17 cellular contexts compared by ENCODE assay signal in genomic region chr6:13688692-13689196, GRCh38. TPM values are rescaled to one million over a fixed set of nuclear protein-coding genes. Genes with fewer than 3 reads are reported as not detected.
DNase-seq lines count a peak whose midpoint lies in the region; ATAC-seq and TF ChIP-seq lines count a peak whose summit lies in the region.
"Had no signal": no experiment of that assay in that cellular context is flagged by ENCODE, and none has a peak within 500 bp of the region (broad histone marks: within the 10 kb centered on the region; RNA-seq: fewer than 3 reads in every experiment).

No MANE protein-coding gene starts in this region.

- H3K9me3 Mint-ChIP-seq in activated CD4-positive, alpha-beta memory T cell treated with anti-CD3 and anti-CD28 coated beads for 36 hours: no peaks in the 10 kb centered on the region
- no peaks in the 10 kb centered on the region for H3K9me3 Mint-ChIP-seq in activated CD4-positive, alpha-beta memory T cell treated with anti-CD3 and anti-CD28 coated beads, Interleukin-2, amount 10 ng/mL, durations not matched to agents 7 days and 5 days
- peaks cover 5% of the 10 kb centered on the region for H3K9me3 Mint-ChIP-seq in activated naive CD8-positive, alpha-beta T cell treated with anti-CD3 and anti-CD28 coated beads for 36 hours
- no peaks in the 10 kb centered on the region for H3K9me3 Mint-ChIP-seq in natural killer cell treated with Interleukin-12 subunit alpha and Interleukin-12 subunit beta and Interleukin-15 and Interleukin-18, amount 100 ng/mL, for 72 hours

- no peak for DNase-seq in activated CD4-positive, alpha-beta memory T cell treated with anti-CD3 and anti-CD28 coated beads for 36 hours
- no peak for DNase-seq in activated CD4-positive, alpha-beta memory T cell treated with anti-CD3 and anti-CD28 coated beads, Interleukin-2, amount 10 ng/mL, durations not matched to agents 7 days and 5 days
- DNase-seq in HEK293T (ENCODE audit: extremely low spot score): no peak
- no peak for DNase-seq in activated naive CD8-positive, alpha-beta T cell treated with anti-CD3 and anti-CD28 coated beads for 36 hours
- DNase-seq in natural killer cell treated with Interleukin-12 subunit alpha and Interleukin-12 subunit beta and Interleukin-15 and Interleukin-18, amount 100 ng/mL, for 72 hours (ENCODE audit: low spot score): no peak
- no peak for DNase-seq in NCI-H2081 (lab: John Stamatoyannopoulos, UW)
- DNase-seq: DND-41; effector CD8-positive, alpha-beta T cell; glutamatergic neuron; left ventricle myocardium inferior; NCI-H446 treated with DMSO at 0.1 percent for 48 hours; occipital lobe; stimulated activated CD4-positive, alpha-beta T cell treated with anti-CD3 and anti-CD28 coated beads, Interleukin-15, amount 100 ng/mL, for 24 hours; SW 1271; upper lobe of left lung had no signal

- H3K4me3 Mint-ChIP-seq in activated CD4-positive, alpha-beta memory T cell treated with anti-CD3 and anti-CD28 coated beads for 36 hours: no peak overlapping the region
- H3K4me3 Mint-ChIP-seq in activated CD4-positive, alpha-beta memory T cell treated with anti-CD3 and anti-CD28 coated beads, Interleukin-2, amount 10 ng/mL, durations not matched to agents 7 days and 5 days: no peak overlapping the region
- H3K4me3 Mint-ChIP-seq in activated naive CD8-positive, alpha-beta T cell treated with anti-CD3 and anti-CD28 coated beads for 36 hours: no peak overlapping the region
- peak overlapping the region; percentile 48 for H3K4me3 Mint-ChIP-seq in natural killer cell treated with Interleukin-12 subunit alpha and Interleukin-12 subunit beta and Interleukin-15 and Interleukin-18, amount 100 ng/mL, for 72 hours

- intact Hi-C loops in activated CD4-positive, alpha-beta memory T cell treated with anti-CD3 and anti-CD28 coated beads for 36 hours (cut with micrococcal nuclease): no loop called here

- POLR2A ChIA-PET in activated CD4-positive, alpha-beta memory T cell treated with anti-CD3 and anti-CD28 coated beads for 36 hours (lab: Charles Lee): interaction anchor here (0.9 to 1.5 kb wide), 3 partner anchors 14 to 20 kb away, joined by 3 read pairs; no protein-coding TSS in a partner anchor
- POLR2A ChIA-PET in activated CD4-positive, alpha-beta memory T cell treated with anti-CD3 and anti-CD28 coated beads, Interleukin-2, amount 10 ng/mL, durations not matched to agents 7 days and 5 days (lab: Charles Lee): interaction anchor here (0.6 to 3.6 kb wide), 6 partner anchors 10 to 75 kb away, joined by 3 to 27 read pairs (median 6); partner anchors contain the start of genes NOL7 and RANBP9
- POLR2A ChIA-PET in HEK293T (lab: Yijun Ruan, JAX): no interaction called here

- no peak for ATAC-seq in natural killer cell treated with Interleukin-12 subunit alpha and Interleukin-12 subunit beta and Interleukin-15 and Interleukin-18, amount 100 ng/mL, for 72 hours
- ATAC-seq in GM19463 (IDR thresholded peaks at IDR 0.05; ENCODE audit: unreplicated experiment) (no peak), HG03469 (IDR thresholded peaks at IDR 0.05; ENCODE audit: unreplicated experiment) (no peak)

- CTCF ChIA-PET in activated CD4-positive, alpha-beta memory T cell treated with anti-CD3 and anti-CD28 coated beads for 36 hours (lab: Charles Lee): interaction anchor here (1.0 to 1.9 kb wide), 3 partner anchors 16 to 74 kb away, joined by 3 to 7 read pairs (median 6); partner anchors contain the start of gene NOL7
- CTCF ChIA-PET in activated CD4-positive, alpha-beta memory T cell treated with anti-CD3 and anti-CD28 coated beads, Interleukin-2, amount 10 ng/mL, durations not matched to agents 7 days and 5 days (lab: Charles Lee): interaction anchor here (1.3 kb wide), 1 partner anchor 114 kb away, joined by 4 read pairs; the partner anchor contains the start of gene SIRT5
- CTCF ChIA-PET in HEK293T (lab: Yijun Ruan, JAX): no interaction called here

- H3K4me1 Mint-ChIP-seq in activated CD4-positive, alpha-beta memory T cell treated with anti-CD3 and anti-CD28 coated beads for 36 hours (ENCODE audit: low read depth): peaks cover 65% of the 10 kb centered on the region
- H3K4me1 Mint-ChIP-seq in activated CD4-positive, alpha-beta memory T cell treated with anti-CD3 and anti-CD28 coated beads, Interleukin-2, amount 10 ng/mL, durations not matched to agents 7 days and 5 days: peaks cover 50% of the 10 kb centered on the region
- H3K4me1 Mint-ChIP-seq in activated naive CD8-positive, alpha-beta T cell treated with anti-CD3 and anti-CD28 coated beads for 36 hours: peaks cover 57% of the 10 kb centered on the region
- peaks cover 40 to 49% of the 10 kb centered on the region in 2 donors for H3K4me1 Mint-ChIP-seq in natural killer cell treated with Interleukin-12 subunit alpha and Interleukin-12 subunit beta and Interleukin-15 and Interleukin-18, amount 100 ng/mL, for 72 hours (ENCODE audit: low read depth in 2 of 2)

- H3K27me3 Mint-ChIP-seq in activated CD4-positive, alpha-beta memory T cell treated with anti-CD3 and anti-CD28 coated beads for 36 hours: no peaks in the 10 kb centered on the region
- H3K27me3 Mint-ChIP-seq in activated CD4-positive, alpha-beta memory T cell treated with anti-CD3 and anti-CD28 coated beads, Interleukin-2, amount 10 ng/mL, durations not matched to agents 7 days and 5 days: no peaks in the 10 kb centered on the region
- no peaks in the 10 kb centered on the region for H3K27me3 Mint-ChIP-seq in activated naive CD8-positive, alpha-beta T cell treated with anti-CD3 and anti-CD28 coated beads for 36 hours
- no peaks in the 10 kb centered on the region for H3K27me3 Mint-ChIP-seq in natural killer cell treated with Interleukin-12 subunit alpha and Interleukin-12 subunit beta and Interleukin-15 and Interleukin-18, amount 100 ng/mL, for 72 hours

- H3K36me3 Mint-ChIP-seq in activated CD4-positive, alpha-beta memory T cell treated with anti-CD3 and anti-CD28 coated beads for 36 hours: peaks cover 22% of the 10 kb centered on the region
- peaks cover 43% of the 10 kb centered on the region for H3K36me3 Mint-ChIP-seq in activated CD4-positive, alpha-beta memory T cell treated with anti-CD3 and anti-CD28 coated beads, Interleukin-2, amount 10 ng/mL, durations not matched to agents 7 days and 5 days (ENCODE audit: low read depth)
- H3K36me3 Mint-ChIP-seq in activated naive CD8-positive, alpha-beta T cell treated with anti-CD3 and anti-CD28 coated beads for 36 hours: peaks cover 41% of the 10 kb centered on the region
- H3K36me3 Mint-ChIP-seq in natural killer cell treated with Interleukin-12 subunit alpha and Interleukin-12 subunit beta and Interleukin-15 and Interleukin-18, amount 100 ng/mL, for 72 hours: peaks cover 5% of the 10 kb centered on the region

- H3K27ac Mint-ChIP-seq in activated CD4-positive, alpha-beta memory T cell treated with anti-CD3 and anti-CD28 coated beads for 36 hours: peak overlapping the region; percentile 64
- no peak overlapping the region for H3K27ac Mint-ChIP-seq in activated CD4-positive, alpha-beta memory T cell treated with anti-CD3 and anti-CD28 coated beads, Interleukin-2, amount 10 ng/mL, durations not matched to agents 7 days and 5 days
- peak overlapping the region; percentile 62 for H3K27ac Mint-ChIP-seq in activated naive CD8-positive, alpha-beta T cell treated with anti-CD3 and anti-CD28 coated beads for 36 hours
- H3K27ac Mint-ChIP-seq in natural killer cell treated with Interleukin-12 subunit alpha and Interleukin-12 subunit beta and Interleukin-15 and Interleukin-18, amount 100 ng/mL, for 72 hours: peak overlapping the region; percentile 53 to 62

TF ChIP-seq in HEK293T, 16 proteins besides CTCF, POLR2A, EP300 and RAD21:
- TF ChIP-seq FOXK2 (IDR thresholded peaks at IDR 0.05) (no peak), LEF1 (IDR thresholded peaks at IDR 0.05; ENCODE audit: borderline replicate concordance) (no peak), HDGF (IDR thresholded peaks at IDR 0.05; ENCODE audit: borderline replicate concordance) (no peak), CTBP1 (IDR thresholded peaks at IDR 0.05; ENCODE audit: borderline replicate concordance) (0 out of 2 replicates have a peak, but pooled peaks have one; percentile 40), NFRKB (IDR thresholded peaks at IDR 0.05) (no peak)
- TF ChIP-seq, protein P1, sequence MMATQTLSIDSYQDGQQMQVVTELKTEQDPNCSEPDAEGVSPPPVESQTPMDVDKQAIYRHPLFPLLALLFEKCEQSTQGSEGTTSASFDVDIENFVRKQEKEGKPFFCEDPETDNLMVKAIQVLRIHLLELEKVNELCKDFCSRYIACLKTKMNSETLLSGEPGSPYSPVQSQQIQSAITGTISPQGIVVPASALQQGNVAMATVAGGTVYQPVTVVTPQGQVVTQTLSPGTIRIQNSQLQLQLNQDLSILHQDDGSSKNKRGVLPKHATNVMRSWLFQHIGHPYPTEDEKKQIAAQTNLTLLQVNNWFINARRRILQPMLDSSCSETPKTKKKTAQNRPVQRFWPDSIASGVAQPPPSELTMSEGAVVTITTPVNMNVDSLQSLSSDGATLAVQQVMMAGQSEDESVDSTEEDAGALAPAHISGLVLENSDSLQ (IDR thresholded peaks at IDR 0.05): peak; percentile 48; the same call in 1 of the 2 replicates

RNA-seq across cellular contexts. Expression of gene RANBP9, which starts 22.9 kb away (rescaled TPM):
- 10 to 100 TPM; 63.7 to 66.2 TPM for total RNA-seq in activated CD4-positive, alpha-beta memory T cell treated with anti-CD3 and anti-CD28 coated beads for 36 hours
- total RNA-seq in activated CD4-positive, alpha-beta memory T cell treated with anti-CD3 and anti-CD28 coated beads, Interleukin-2, amount 10 ng/mL, durations not matched to agents 7 days and 5 days: 10 to 100 TPM; 66.8 to 69.1 TPM
- 10 to 100 TPM; 54.9 to 56.5 TPM for total RNA-seq in activated naive CD8-positive, alpha-beta T cell treated with anti-CD3 and anti-CD28 coated beads for 36 hours
- total RNA-seq in natural killer cell treated with Interleukin-12 subunit alpha and Interleukin-12 subunit beta and Interleukin-15 and Interleukin-18, amount 100 ng/mL, for 72 hours: 10 to 100 TPM; 49.2 to 61.1 TPM
